Comparison of ENCODE assay signal across 15 cellular contexts in the genomic region with DNA sequence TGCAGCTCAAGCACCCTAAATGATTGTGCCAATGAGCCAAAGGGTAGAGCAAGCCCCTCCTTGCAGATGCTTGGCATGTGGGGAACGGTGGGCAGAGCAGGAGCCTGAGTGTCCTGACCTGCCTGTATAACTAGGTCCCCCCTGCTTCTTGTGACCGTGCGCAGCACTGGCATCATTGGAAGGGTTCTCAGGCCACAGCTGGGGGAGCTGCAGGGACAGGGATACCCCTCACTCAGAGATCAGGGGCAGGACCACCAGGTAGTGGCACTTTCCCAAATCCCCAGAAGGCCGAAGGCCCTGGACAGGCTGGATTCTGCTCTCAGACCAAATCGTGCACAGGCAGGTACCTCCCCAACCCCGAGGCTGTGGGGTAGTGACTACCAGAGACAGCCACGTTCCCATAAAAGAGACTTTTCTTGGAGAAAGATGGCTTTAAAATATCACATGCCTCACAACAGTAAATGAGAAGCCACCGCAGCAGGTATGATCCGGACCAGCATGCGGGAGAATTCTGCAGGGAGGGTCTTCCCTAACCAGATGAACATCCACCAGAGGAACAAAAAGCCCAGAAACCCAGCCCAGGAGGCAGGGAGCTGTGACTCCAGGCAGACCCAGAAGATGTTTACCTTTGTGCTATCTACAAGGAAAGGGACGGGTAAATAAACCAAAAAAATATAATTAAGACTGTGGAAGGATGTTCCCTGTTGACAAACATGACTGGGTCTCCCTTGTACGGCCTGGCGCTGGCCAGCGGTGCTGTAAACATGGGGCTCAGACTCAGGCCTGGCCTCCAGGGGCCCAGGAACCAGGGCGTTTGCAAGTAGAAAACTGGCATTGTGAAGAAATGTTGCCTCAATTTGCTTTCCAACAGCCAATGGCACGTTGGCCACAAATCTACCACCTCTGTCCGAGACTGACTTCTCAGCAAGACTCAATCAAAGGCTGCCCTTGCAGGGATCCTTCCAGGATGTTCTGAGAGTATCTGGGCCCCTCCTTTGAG.
"Had no signal": no experiment of that assay in that cellular context is flagged by ENCODE, and none has a peak within 500 bp of the region (broad histone marks: within the 10 kb centered on the region; RNA-seq: fewer than 3 reads in every experiment).

No MANE protein-coding gene starts in this region.

- DNase-seq: activated CD4-positive, alpha-beta T cell treated with anti-CD3 and anti-CD28 coated beads, Interleukin-2, amount 10 ng/mL, durations not matched to agents 24 days and 14 days; amniotic stem cell; mucosa of descending colon; natural killer cell; nucleus accumbens; stimulated activated CD4-positive, alpha-beta T cell treated with anti-CD3 and anti-CD28 coated beads, Interleukin-2, amount 100 ng/mL, for 48 hours; stimulated activated naive CD4-positive, alpha-beta T cell treated with Interleukin-2 at 50 U/mL for 16 hours; testis had no signal

- H3K9me3 Mint-ChIP-seq: activated CD4-positive, alpha-beta T cell treated with anti-CD3 and anti-CD28 coated beads, Interleukin-2, amount 10 ng/mL, durations not matched to agents 24 days and 14 days; activated naive CD4-positive, alpha-beta T cell treated with anti-CD3 and anti-CD28 coated beads, Interleukin-2, amount 50 U/mL, for 72 hours; activated T-helper 2 cell treated with anti-CD3 and anti-CD28 coated beads, Interferon-gamma antibody, Interleukin-2, Interleukin-4, amounts not matched to agents 10 μg/mL and 5 μg/mL and 100 μg/mL, durations not matched to agents 14 hours and 24 hours and 36 hours; natural killer cell; T-helper 1 cell treated with Interleukin-12 subunit alpha and Interleukin-12 subunit beta and Interleukin-4 antibody, amounts not matched to agents 30 μg/mL and 1 μg/mL, for 36 hours had no signal

- H3K4me1 Mint-ChIP-seq: natural killer cell had no signal

- H3K9me3 ChIP-seq: body of pancreas, mucosa of descending colon, testis had no signal

- ATAC-seq: activated naive CD4-positive, alpha-beta T cell treated with anti-CD3 and anti-CD28 coated beads, Interleukin-2, amount 50 U/mL, for 72 hours; body of pancreas; esophagus mucosa; mucosa of descending colon; natural killer cell had no signal

- H3K36me3 Mint-ChIP-seq: activated naive CD4-positive, alpha-beta T cell treated with anti-CD3 and anti-CD28 coated beads, Interleukin-2, amount 50 U/mL, for 72 hours; natural killer cell had no signal

- H3K27ac Mint-ChIP-seq: activated CD4-positive, alpha-beta T cell treated with anti-CD3 and anti-CD28 coated beads, Interleukin-2, amount 10 ng/mL, durations not matched to agents 24 days and 14 days; activated naive CD4-positive, alpha-beta T cell treated with anti-CD3 and anti-CD28 coated beads, Interleukin-2, amount 50 U/mL, for 72 hours; activated T-helper 2 cell treated with anti-CD3 and anti-CD28 coated beads, Interferon-gamma antibody, Interleukin-2, Interleukin-4, amounts not matched to agents 10 μg/mL and 5 μg/mL and 100 μg/mL, durations not matched to agents 14 hours and 24 hours and 36 hours; natural killer cell; T-helper 1 cell treated with Interleukin-12 subunit alpha and Interleukin-12 subunit beta and Interleukin-4 antibody, amounts not matched to agents 30 μg/mL and 1 μg/mL, for 36 hours had no signal

- H3K27me3 ChIP-seq: body of pancreas, testis had no signal

- H3K4me3 Mint-ChIP-seq: activated CD4-positive, alpha-beta T cell treated with anti-CD3 and anti-CD28 coated beads, Interleukin-2, amount 10 ng/mL, durations not matched to agents 24 days and 14 days; natural killer cell; T-helper 1 cell treated with Interleukin-12 subunit alpha and Interleukin-12 subunit beta and Interleukin-4 antibody, amounts not matched to agents 30 μg/mL and 1 μg/mL, for 36 hours had no signal

- H3K27me3 Mint-ChIP-seq: activated CD4-positive, alpha-beta T cell treated with anti-CD3 and anti-CD28 coated beads, Interleukin-2, amount 10 ng/mL, durations not matched to agents 24 days and 14 days had no signal

- H3K4me3 ChIP-seq: body of pancreas, dorsolateral prefrontal cortex, lung, mucosa of descending colon, testis had no signal

- H3K27ac ChIP-seq: dorsolateral prefrontal cortex, testis had no signal
